In the genomic region with DNA sequence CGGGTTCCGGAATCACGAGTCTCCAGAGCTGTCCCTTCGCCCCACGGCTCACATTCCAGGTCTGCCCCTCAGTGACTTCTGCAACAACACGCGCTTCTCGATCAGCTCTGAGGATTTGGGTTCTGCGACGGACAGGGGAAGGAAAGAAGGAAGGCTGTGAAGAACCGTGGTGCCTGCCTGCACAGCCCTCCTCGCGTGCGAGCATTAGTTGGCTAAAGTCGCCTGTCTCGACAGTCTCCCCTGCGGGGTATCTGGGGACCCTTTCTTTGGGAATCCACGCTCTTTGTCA, we compare ENCODE assay signal across 8 cellular contexts.
DNase-seq lines count a peak whose midpoint lies in the region; ATAC-seq and TF ChIP-seq lines count a peak whose summit lies in the region.

No MANE protein-coding gene starts in this region.

- peaks cover 0 to 2% of the 10 kb centered on the region in 2 donors for H3K27me3 Mint-ChIP-seq in effector memory CD8-positive, alpha-beta T cell

- H3K9me3 Mint-ChIP-seq in effector memory CD8-positive, alpha-beta T cell = no peaks in the 10 kb centered on the region

- peaks cover 21% of the 10 kb centered on the region for H3K36me3 Mint-ChIP-seq in effector memory CD8-positive, alpha-beta T cell (ENCODE audit: insufficient read depth)

- peaks cover 8 to 12% of the 10 kb centered on the region in 2 donors for H3K36me3 ChIP-seq in muscle layer of duodenum (ENCODE audit: control insufficient read depth in 1 of 2, insufficient read depth in 2 of 2, low read length in 2 of 2)

- CTCF ChIA-PET in RWPE1 (lab: Yijun Ruan, JAX) = interaction anchor here (0.5 to 2.2 kb wide), 22 partner anchors 9 to 390 kb away, joined by 3 to 15 read pairs (median 4); partner anchors contain the start of genes BRD2, HSD17B8, RING1 and RXRB

- H3K4me3 Mint-ChIP-seq in effector memory CD8-positive, alpha-beta T cell = peak overlapping the region; percentile 90 to 92

- peaks cover 10 to 25% of the 10 kb centered on the region in 2 donors for H3K4me1 ChIP-seq in muscle layer of duodenum (ENCODE audit: control insufficient read depth in 1 of 2, insufficient read depth in 2 of 2, low read length in 2 of 2)

- no peaks in the 10 kb centered on the region for H3K27me3 ChIP-seq in muscle layer of duodenum (ENCODE audit: low read depth, low read length)

- H3K27ac ChIP-seq in RWPE1 (peak overlapping the region; percentile 99), muscle layer of duodenum (ENCODE audit: low read length) (peak overlapping the region; percentile 93)

- POLR2A ChIA-PET in RWPE1 (lab: Yijun Ruan, JAX; ENCODE audit: low non-redundant PET) = interaction anchor here (1.0 kb wide), 1 partner anchor 51 kb away, joined by 3 read pairs; no protein-coding TSS in a partner anchor

- peaks cover 26% of the 10 kb centered on the region in 2 donors for H3K4me1 Mint-ChIP-seq in effector memory CD8-positive, alpha-beta T cell (ENCODE audit: low read depth in 2 of 2)

- peak; percentile 7 for ATAC-seq in HG02623 (IDR thresholded peaks at IDR 0.05; ENCODE audit: unreplicated experiment)
- ATAC-seq in effector memory CD8-positive, alpha-beta T cell (replicated peaks) = peak; percentile 20
- ATAC-seq in HG03280 (IDR thresholded peaks at IDR 0.05; ENCODE audit: unreplicated experiment) = no peak

- H3K4me3 ChIP-seq in GM08714 (ENCODE audit: low read length) (peak overlapping the region; percentile 63), muscle layer of duodenum (ENCODE audit: low read depth in 1 of 2, low read length in 2 of 2) (peak overlapping the region; percentile 64 to 82)

- TF ChIP-seq CTCF in RWPE1 (conservative IDR thresholded peaks at IDR 0.05; ENCODE audit: low read depth) = peak; percentile 65

- H3K9me3 ChIP-seq in muscle layer of duodenum (ENCODE audit: control insufficient read depth in 1 of 2, low read length in 2 of 2) = no peaks in the 10 kb centered on the region

- peak overlapping the region; percentile 96 to 97 for H3K27ac Mint-ChIP-seq in effector memory CD8-positive, alpha-beta T cell

- peak; percentile 24 for DNase-seq in RWPE1 (ENCODE audit: low spot score)
- DNase-seq in effector memory CD8-positive, alpha-beta T cell = no peak
- DNase-seq in central memory CD4-positive, alpha-beta T cell = no peak
- no peak for DNase-seq in cerebellar cortex (ENCODE audit: low spot score)
